In genomic region chr11:71396548-71397123, GRCh38 we compare ENCODE assay signal across 2 cellular contexts.
TF ChIP-seq lines count a peak whose summit lies in the region.

No MANE protein-coding gene starts in this region.

TF ChIP-seq in Ishikawa, 13 proteins besides CTCF, POLR2A, EP300 and RAD21 (continued from another document):
- TF ChIP-seq REST (IDR thresholded peaks at IDR 0.05; ENCODE audit: low read depth) = no peak
- 0 out of 2 replicates have a peak, but pooled peaks have one; percentile 46 for TF ChIP-seq YY1 (IDR thresholded peaks at IDR 0.05; ENCODE audit: low read depth)
- peak; percentile 64 for TF ChIP-seq TEAD4 (IDR thresholded peaks at IDR 0.05)
- TF ChIP-seq USF1 (IDR thresholded peaks at IDR 0.05) = no peak; the same call in 1 of the 2 replicates
- TF ChIP-seq EGR1 (IDR thresholded peaks at IDR 0.05) = no peak
- TF ChIP-seq CREB1 (IDR thresholded peaks at IDR 0.05; ENCODE audit: low read depth) = no peak
- TF ChIP-seq MAX (IDR thresholded peaks at IDR 0.05) = no peak; the same call in 1 of the 2 replicates
- no peak; the same call in 1 of the 2 replicates for TF ChIP-seq CEBPB (IDR thresholded peaks at IDR 0.05)
- TF ChIP-seq ZBTB7A (IDR thresholded peaks at IDR 0.05; ENCODE audit: low read depth) = 0 out of 2 replicates have a peak, but pooled peaks have one; percentile 19
- TF ChIP-seq NFIC (IDR thresholded peaks at IDR 0.05) = peak; percentile 99

TF ChIP-seq in K562, 482 proteins besides CTCF, POLR2A, EP300 and RAD21 (continued from another document):
- TF ChIP-seq PKNOX1 (IDR thresholded peaks at IDR 0.05) (no peak), ZNF134 (CRISPR knock-in tag; conservative IDR thresholded peaks at IDR 0.05) (peak; percentile 84), MXD1 (CRISPR knock-in tag; IDR thresholded peaks at IDR 0.05; ENCODE audit: borderline replicate concordance, poor library complexity, severe bottlenecking) (no peak), SNRNP70 (optimal IDR thresholded peaks at IDR 0.05; ENCODE audit: low read depth, low read length) (no peak), ZNF780A (CRISPR knock-in tag; IDR thresholded peaks at IDR 0.05) (no peak), NR2C1 (IDR thresholded peaks at IDR 0.05) (no peak), NR2C1 (tag; IDR thresholded peaks at IDR 0.05) (no peak)
